In the genomic region with DNA sequence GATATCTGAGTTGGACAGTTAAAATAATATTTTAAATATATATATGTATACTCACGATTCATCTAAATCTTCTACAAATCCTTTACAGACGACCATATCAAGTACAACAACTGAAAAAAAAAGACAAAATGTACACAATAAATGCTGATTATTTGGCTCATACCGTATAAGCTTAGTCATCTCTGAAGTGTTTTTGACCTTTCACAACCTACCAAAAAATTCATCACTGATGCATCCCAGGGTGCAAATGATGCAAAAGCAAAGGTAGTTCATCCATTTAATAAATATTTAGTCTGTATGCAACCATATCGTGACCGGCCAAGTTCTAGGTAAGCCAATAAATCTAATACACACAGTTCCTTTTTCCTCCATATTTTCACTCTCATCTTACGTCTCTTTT, we compare ENCODE assay signal across 8 cellular contexts. TPM values are rescaled to one million over a fixed set of nuclear protein-coding genes. Genes with fewer than 3 reads are reported as not detected.
DNase-seq lines count a peak whose midpoint lies in the region; ATAC-seq and TF ChIP-seq lines count a peak whose summit lies in the region.

No MANE protein-coding gene starts in this region.

- H3T11ph ChIP-seq in H9 (ENCODE audit: low read length): no peak overlapping the region

- no peak overlapping the region for H2BK20ac ChIP-seq in H9 (ENCODE audit: low read depth, low read length, poor library complexity, severe bottlenecking)

- H3K27me3 ChIP-seq in H9 (ENCODE audit: insufficient read depth, low read length) (no peaks in the 10 kb centered on the region), right cardiac atrium (ENCODE audit: control insufficient read depth, insufficient read depth) (no peaks in the 10 kb centered on the region), smooth muscle cell (ENCODE audit: low read depth) (no peaks in the 10 kb centered on the region), foreskin keratinocyte (no peaks in the 10 kb centered on the region)

- H3K79me2 ChIP-seq in H9 (ENCODE audit: insufficient read depth, low read length) (peaks cover 7% of the 10 kb centered on the region; the same call in 1 of the 2 replicates), smooth muscle cell (ENCODE audit: low read depth) (peaks cover 58% of the 10 kb centered on the region)

- no peaks in the 10 kb centered on the region for H3K27me3 Mint-ChIP-seq in H9 (ENCODE audit: low read depth)

- H3F3A ChIP-seq in smooth muscle cell (ENCODE audit: low read depth): no peaks in the 10 kb centered on the region

- no peak overlapping the region for H2AFZ ChIP-seq in H9 (ENCODE audit: low read length)
- peak overlapping the region; percentile 93 for H2AFZ ChIP-seq in smooth muscle cell (ENCODE audit: low read depth)

- no peak overlapping the region for H2BK12ac ChIP-seq in H9 (ENCODE audit: insufficient read length, low read depth, low read length)

- no peak for ATAC-seq in right cardiac atrium
- no peak for ATAC-seq in foreskin keratinocyte

- H3K36me3 Mint-ChIP-seq in H9 (ENCODE audit: insufficient read depth in 1 of 3, low read depth in 3 of 3): peaks cover 16 to 37% (median 36%) of the 10 kb centered on the region in 3 experiments

- H3K18ac ChIP-seq in H9 (ENCODE audit: insufficient read length, low read depth, low read length): no peak overlapping the region

- peak overlapping the region; percentile 94 to 99 for H3K4me3 Mint-ChIP-seq in H9

- H2AK5ac ChIP-seq in H9 (ENCODE audit: insufficient read length, low read length): no peak overlapping the region

- no peaks in the 10 kb centered on the region for H3K9me3 ChIP-seq in H9 (ENCODE audit: control insufficient read depth, low read depth, low read length)
- no peaks in the 10 kb centered on the region for H3K9me3 ChIP-seq in right cardiac atrium (ENCODE audit: control insufficient read depth, low read length)
- H3K9me3 ChIP-seq in smooth muscle cell (replicated peaks; ENCODE audit: low read depth): no peaks in the 10 kb centered on the region

- H4K20me1 ChIP-seq in H9 (ENCODE audit: control insufficient read depth, insufficient read depth, insufficient read length) (peaks cover 3% of the 10 kb centered on the region), smooth muscle cell (ENCODE audit: low read depth) (peaks cover 5% of the 10 kb centered on the region)

- no peak overlapping the region for H3K56ac ChIP-seq in H9 (ENCODE audit: insufficient read length, low read depth, low read length)

- H3K4me2 ChIP-seq in H9 (ENCODE audit: insufficient read depth, insufficient read length, low read length) (peak overlapping the region; percentile 73), smooth muscle cell (peak overlapping the region; percentile 92)

- H2BK15ac ChIP-seq in H9 (ENCODE audit: low read depth, low read length): no peak overlapping the region

- no peaks in the 10 kb centered on the region for H3K9me3 Mint-ChIP-seq in H9

- H3K14ac ChIP-seq in H9 (ENCODE audit: insufficient read depth, low read length): no peak overlapping the region

- no peak overlapping the region for H2BK5ac ChIP-seq in H9 (ENCODE audit: insufficient read length, low read length)

- WGBS in H9 (ENCODE audit: extremely low coverage, insufficient read length, low lambda C conversion rate): no CpG with 5 or more reads among the region's 6 CpGs
- 33% methylated on average over 6 of the region's 6 CpGs for WGBS in right cardiac atrium
- WGBS in smooth muscle cell (ENCODE audit: low lambda C conversion rate): 47% methylated on average over 6 of the region's 6 CpGs

- H3K79me1 ChIP-seq in H9 (ENCODE audit: insufficient read depth, low read depth, low read length, poor library complexity, severe bottlenecking): no peaks in the 10 kb centered on the region

- no peak overlapping the region for H3K27ac ChIP-seq in H9 (ENCODE audit: insufficient read length, low read depth, low read length)
- H3K27ac ChIP-seq in VCaP: peak overlapping the region; percentile 83; the same call in 1 of the 2 replicates
- H3K27ac ChIP-seq in right cardiac atrium (ENCODE audit: low read length): no peak overlapping the region
- H3K27ac ChIP-seq in smooth muscle cell (ENCODE audit: low read depth): no peak overlapping the region
- no peak overlapping the region for H3K27ac ChIP-seq in foreskin keratinocyte

- DNase-seq in H9: no peak
- DNase-seq in right cardiac atrium: no peak
- DNase-seq in smooth muscle cell (lab: John Stamatoyannopoulos, UW; ENCODE audit: unreplicated experiment): no peak
- DNase-seq in H4 (ENCODE audit: low spot score): no peak
- DNase-seq in foreskin keratinocyte: no peak
- DNase-seq in NCI-H69 (lab: John Stamatoyannopoulos, UW): no peak
- DNase-seq in head of caudate nucleus: no peak

- peaks cover 3% of the 10 kb centered on the region for H3K23me2 ChIP-seq in H9 (ENCODE audit: insufficient read length, low read depth, low read length, poor library complexity, severe bottlenecking)

- H3K4me1 Mint-ChIP-seq in H9: peaks cover 13% of the 10 kb centered on the region in 2 experiments

- no peak overlapping the region for H4K5ac ChIP-seq in H9 (ENCODE audit: insufficient read length, low read depth, low read length)

- peak overlapping the region in 2 of 3 experiments; percentile 89 to 96; a peak in 1 of 7 replicates for H3K27ac Mint-ChIP-seq in H9

- no peak overlapping the region for H3K4ac ChIP-seq in H9 (ENCODE audit: low read depth, low read length)

- H3K36me3 ChIP-seq in smooth muscle cell (ENCODE audit: low read depth): peaks cover 28% of the 10 kb centered on the region

- H2BK120ac ChIP-seq in H9 (ENCODE audit: low read depth, low read length, poor library complexity, severe bottlenecking): no peak overlapping the region

- no peak overlapping the region for H4K91ac ChIP-seq in H9 (ENCODE audit: insufficient read length, low read depth, low read length)

- H3K4me3 ChIP-seq in right cardiac atrium (ENCODE audit: low read length) (peak overlapping the region; percentile 85), smooth muscle cell (peak overlapping the region; percentile 84)

- intact Hi-C loops in right cardiac atrium (cut with DNase I) (no loop called here), head of caudate nucleus (cut with DNase I) (no loop called here)

- H4K8ac ChIP-seq in H9 (replicated peaks; ENCODE audit: insufficient read length, low read depth, low read length): no peak overlapping the region

- H3K23ac ChIP-seq in H9 (ENCODE audit: insufficient read length, low read depth, low read length): no peak overlapping the region

- TF ChIP-seq CTCF in H9 (conservative IDR thresholded peaks at IDR 0.05) (no peak), VCaP (conservative IDR thresholded peaks at IDR 0.05) (no peak), smooth muscle cell (IDR thresholded peaks at IDR 0.05; ENCODE audit: borderline replicate concordance, insufficient read depth, poor library complexity, severe bottlenecking) (no peak), foreskin keratinocyte (conservative IDR thresholded peaks at IDR 0.05) (no peak)

- H3K9ac ChIP-seq in H9 (ENCODE audit: extremely low read depth, insufficient read length, low read length) (no peak overlapping the region), smooth muscle cell (ENCODE audit: low read depth) (peak overlapping the region; percentile 76)

- H3K4me1 ChIP-seq in H9 (ENCODE audit: insufficient read depth, low read length) (no peaks in the 10 kb centered on the region), right cardiac atrium (ENCODE audit: control insufficient read depth, insufficient read depth, low read length) (peaks cover 4% of the 10 kb centered on the region), smooth muscle cell (ENCODE audit: low read depth) (peaks cover 20% of the 10 kb centered on the region), foreskin keratinocyte (peaks cover 12% of the 10 kb centered on the region)

RNA-seq across cellular contexts. Expression of gene TMX3, which starts 1.1 kb away (rescaled TPM):
- 38.0 and 39.5 TPM in 2 replicates for total RNA-seq in H9 (2021)
- total RNA-seq in right cardiac atrium: 10 to 100 TPM; 27.1 to 40.1 (median 29.3) TPM
- 16.5 TPM for polyA plus RNA-seq in right cardiac atrium
- 55.5 and 71.2 TPM in 2 replicates for total RNA-seq in smooth muscle cell
- 23.0 and 25.2 TPM in 2 replicates for polyA plus RNA-seq in smooth muscle cell
- total RNA-seq in H4 (2014; rRNA removed; shearing (Covaris generic)): 60.4 and 62.4 TPM in 2 replicates
- 37.2 and 37.7 TPM in 2 replicates for total RNA-seq in foreskin keratinocyte
- polyA plus RNA-seq in foreskin keratinocyte: 9.2 and 10.8 TPM in 2 replicates
